In the genomic region with DNA sequence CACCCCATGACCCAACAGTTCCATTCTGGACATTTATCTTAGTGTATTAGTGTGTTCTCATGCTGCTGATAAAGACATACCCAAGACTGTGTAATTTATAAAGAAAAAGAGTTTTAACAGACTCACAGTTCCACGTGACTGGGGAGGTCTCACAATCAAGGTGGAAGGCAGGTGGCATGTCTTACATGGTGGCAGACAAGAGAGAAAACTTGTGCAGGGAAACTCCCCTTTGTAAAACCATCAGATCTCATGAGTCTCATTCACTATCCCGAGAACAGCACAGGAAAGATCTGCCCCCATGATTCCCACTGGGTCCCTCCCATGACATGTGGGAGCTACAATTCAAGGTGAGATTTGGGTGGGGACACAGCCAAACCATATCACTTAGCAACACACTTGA, we compare ENCODE assay signal across 8 cellular contexts.
"Had no signal": no experiment of that assay in that cellular context is flagged by ENCODE, and none has a peak within 500 bp of the region (broad histone marks: within the 10 kb centered on the region; RNA-seq: fewer than 3 reads in every experiment).

No MANE protein-coding gene starts in this region.

- FAIRE-seq: G401.6, GM12878, GM12891, GM12892, GM18507, GM19239 had no signal

- ATAC-seq: GM12878 had no signal

- H3K4me3 ChIP-seq: GM12878 had no signal

- DNase-seq: GDM1, GF-D8 had no signal
